ENCODE assay signal across 24 cellular contexts in the genomic region with DNA sequence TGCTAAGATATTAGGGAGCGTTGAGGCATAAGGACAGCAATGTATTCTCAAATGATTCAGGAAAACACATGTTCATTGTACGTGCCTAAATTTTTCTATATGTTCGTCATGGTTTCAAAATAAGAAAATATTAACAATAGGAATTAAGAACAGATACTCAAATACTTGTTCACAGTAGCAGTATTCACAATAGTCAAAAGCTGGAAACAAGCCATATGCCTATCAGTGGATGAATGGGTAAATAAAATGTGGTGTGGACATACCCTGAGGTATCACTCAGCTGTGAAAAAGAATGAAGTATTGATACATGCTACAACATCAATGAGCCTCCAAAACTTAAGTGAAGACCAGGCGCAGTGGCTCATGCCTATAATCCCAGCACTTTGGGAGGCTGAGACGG.
"Had no signal": no experiment of that assay in that cellular context is flagged by ENCODE, and none has a peak within 500 bp of the region (broad histone marks: within the 10 kb centered on the region; RNA-seq: fewer than 3 reads in every experiment).

No MANE protein-coding gene starts in this region.

- H3K9me3 Mint-ChIP-seq: dendritic cell treated with granulocyte-macrophage colony-stimulating factor and Interleukin-4, amounts not matched to agents 40 ng/mL and 50 ng/mL, for 4 days; effector memory CD8-positive, alpha-beta T cell had no signal

- ATAC-seq: effector memory CD8-positive, alpha-beta T cell; esophagus mucosa; foreskin keratinocyte; gastrocnemius medialis; gastroesophageal sphincter; heart left ventricle; heart right ventricle had no signal

- DNase-seq: colonic mucosa; cortex of kidney; dermis blood vessel endothelial cell; dorsolateral prefrontal cortex; effector CD4-positive, alpha-beta T cell; effector CD8-positive, alpha-beta T cell; effector memory CD4-positive, alpha-beta T cell; effector memory CD8-positive, alpha-beta T cell; endodermal cell; erythroblast; esophagus squamous epithelium; foreskin fibroblast; foreskin keratinocyte; gastrocnemius medialis; glutamatergic neuron; head of caudate nucleus; heart left ventricle; heart right ventricle had no signal

- H3K27me3 ChIP-seq: colonic mucosa, esophagus muscularis mucosa, esophagus squamous epithelium, foreskin keratinocyte, gastrocnemius medialis had no signal

- H3K27me3 Mint-ChIP-seq: dendritic cell treated with granulocyte-macrophage colony-stimulating factor and Interleukin-4, amounts not matched to agents 40 ng/mL and 50 ng/mL, for 4 days had no signal

- H3K9me3 ChIP-seq: colonic mucosa, gastrocnemius medialis, gastroesophageal sphincter had no signal

- H3K27ac ChIP-seq: colonic mucosa, coronary artery, dorsolateral prefrontal cortex, epithelial cell of prostate, esophagus muscularis mucosa, esophagus squamous epithelium, foreskin keratinocyte, gastrocnemius medialis, gastroesophageal sphincter, heart left ventricle, heart right ventricle had no signal

- H3K4me3 Mint-ChIP-seq: dendritic cell treated with granulocyte-macrophage colony-stimulating factor and Interleukin-4, amounts not matched to agents 40 ng/mL and 50 ng/mL, for 4 days; effector memory CD8-positive, alpha-beta T cell; endodermal cell had no signal

- H3K4me1 Mint-ChIP-seq: endodermal cell had no signal

- H3K4me3 ChIP-seq: colonic mucosa, coronary artery, dorsolateral prefrontal cortex, esophagus muscularis mucosa, esophagus squamous epithelium, gastrocnemius medialis, gastroesophageal sphincter, heart left ventricle, heart right ventricle had no signal

- H3K36me3 ChIP-seq: colonic mucosa, esophagus muscularis mucosa, esophagus squamous epithelium, gastrocnemius medialis, gastroesophageal sphincter, heart left ventricle, heart right ventricle had no signal

- H3K4me1 ChIP-seq: colonic mucosa, esophagus muscularis mucosa, esophagus squamous epithelium, foreskin keratinocyte, gastrocnemius medialis, gastroesophageal sphincter, heart left ventricle, heart right ventricle had no signal
